8 cellular contexts compared by ENCODE assay signal in genomic region chr15:89912674-89913396, GRCh38. TPM values are rescaled to one million over a fixed set of nuclear protein-coding genes. Genes with fewer than 3 reads are reported as not detected.
DNase-seq lines count a peak whose midpoint lies in the region; ATAC-seq and TF ChIP-seq lines count a peak whose summit lies in the region.

Gene ARPIN, minus strand, starts transcription at chr15:89912952. Its CDS starts 117 bp downstream, at chr15:89912835.

- H3K9me3 ChIP-seq in mesodermal cell (ENCODE audit: control insufficient read depth, low read length): no peaks in the 10 kb centered on the region
- no peaks in the 10 kb centered on the region for H3K9me3 ChIP-seq in thyroid gland

- WGBS in mesodermal cell (ENCODE audit: insufficient coverage in 2 of 2), 2 experiments: 9 to 10% methylated on average over 35 to 50 of the region's 57 CpGs
- WGBS in thyroid gland, 2 donors: 18 to 58% methylated on average over 8 to 23 of the region's 57 CpGs

- ATAC-seq in SK-N-SH treated with all-trans-retinoic acid at 6 μM for 48 hours: peak; percentile 88
- ATAC-seq in HG03432 (IDR thresholded peaks at IDR 0.05; ENCODE audit: unreplicated experiment): no peak

- H3K27me3 Mint-ChIP-seq in activated CD4-positive, alpha-beta T cell treated with anti-CD3 and anti-CD28 coated beads, Interleukin-2, amount 10 ng/mL, durations not matched to agents 24 days and 14 days: peaks cover 49% of the 10 kb centered on the region

- intact Hi-C loops in activated CD4-positive, alpha-beta T cell treated with anti-CD3 and anti-CD28 coated beads, Interleukin-2, amount 10 ng/mL, durations not matched to agents 24 days and 14 days (cut with micrococcal nuclease): no loop called here
- intact Hi-C loops in thyroid gland (cut with DNase I): loop anchor here (10.0 kb wide), 1 partner anchor 62 kb away; no protein-coding TSS in a partner anchor

- no peak within 1 kb of the TSS for H3K27ac Mint-ChIP-seq in activated CD4-positive, alpha-beta T cell treated with anti-CD3 and anti-CD28 coated beads, Interleukin-2, amount 10 ng/mL, durations not matched to agents 24 days and 14 days

- no peak for DNase-seq in activated CD4-positive, alpha-beta T cell treated with anti-CD3 and anti-CD28 coated beads, Interleukin-2, amount 10 ng/mL, durations not matched to agents 24 days and 14 days
- DNase-seq in activated CD4-positive, alpha-beta T cell treated with anti-CD3 and anti-CD28 coated beads for 1 hour: no peak
- DNase-seq in epithelial cell of proximal tubule (ENCODE audit: low read depth) (no peak), thyroid gland (peak; percentile 46 to 61), NK-92 (lab: John Stamatoyannopoulos, UW; ENCODE audit: unreplicated experiment) (no peak)

- no peak for TF ChIP-seq POLR2A in thyroid gland (IDR thresholded peaks at IDR 0.05)

- no peaks in the 10 kb centered on the region for H3K4me1 Mint-ChIP-seq in activated CD4-positive, alpha-beta T cell treated with anti-CD3 and anti-CD28 coated beads, Interleukin-2, amount 10 ng/mL, durations not matched to agents 24 days and 14 days

- H3K4me1 ChIP-seq in mesodermal cell (ENCODE audit: control insufficient read depth, insufficient read depth, low read length, poor library complexity, severe bottlenecking) (peaks cover 7% of the 10 kb centered on the region), thyroid gland (peaks cover 4 to 27% of the 10 kb centered on the region in 2 donors)

- H3K36me3 ChIP-seq in mesodermal cell (ENCODE audit: control insufficient read depth, insufficient read depth, low read length): no peaks in the 10 kb centered on the region
- H3K36me3 ChIP-seq in thyroid gland: peaks cover 0 to 3% of the 10 kb centered on the region in 2 donors

- peak within 1 kb of the TSS; percentile 23 for H3K4me3 Mint-ChIP-seq in activated CD4-positive, alpha-beta T cell treated with anti-CD3 and anti-CD28 coated beads, Interleukin-2, amount 10 ng/mL, durations not matched to agents 24 days and 14 days

- TF ChIP-seq CTCF in epithelial cell of proximal tubule (conservative IDR thresholded peaks at IDR 0.05; ENCODE audit: low read depth, low read length): no peak
- TF ChIP-seq CTCF in thyroid gland (IDR thresholded peaks at IDR 0.05): no peak

- no peaks in the 10 kb centered on the region for H3K27me3 ChIP-seq in thyroid gland

- H3K9me3 Mint-ChIP-seq in activated CD4-positive, alpha-beta T cell treated with anti-CD3 and anti-CD28 coated beads, Interleukin-2, amount 10 ng/mL, durations not matched to agents 24 days and 14 days: no peaks in the 10 kb centered on the region

- peak within 1 kb of the TSS; percentile 8 for H3K27ac ChIP-seq in mesodermal cell (ENCODE audit: low read depth, low read length, severe bottlenecking)
- peak within 1 kb of the TSS; percentile 37 to 78 (median 44) for H3K27ac ChIP-seq in thyroid gland

- no peaks in the 10 kb centered on the region for H3K36me3 Mint-ChIP-seq in activated CD4-positive, alpha-beta T cell treated with anti-CD3 and anti-CD28 coated beads, Interleukin-2, amount 10 ng/mL, durations not matched to agents 24 days and 14 days (ENCODE audit: low read depth)

- H3K4me3 ChIP-seq in epithelial cell of proximal tubule (ENCODE audit: low read depth, low read length): peak within 1 kb of the TSS; percentile 74
- H3K4me3 ChIP-seq in mesodermal cell (ENCODE audit: extremely low read depth, insufficient read depth, low read length, poor library complexity, severe bottlenecking): peak within 1 kb of the TSS; percentile 52
- H3K4me3 ChIP-seq in thyroid gland (replicated peaks in 1 of 3): peak within 1 kb of the TSS; percentile 69 to 95 (median 80)

TF ChIP-seq in SK-N-SH treated with all-trans-retinoic acid at 6 μM for 48 hours, 23 proteins besides CTCF, POLR2A, EP300 and RAD21:
- TF ChIP-seq ZNF70 (CRISPR knock-in tag; IDR thresholded peaks at IDR 0.05) (peak; percentile 54; the same call in 1 of the 2 replicates), SNAI2 (CRISPR knock-in tag; IDR thresholded peaks at IDR 0.05) (no peak)

RNA-seq across cellular contexts. Expression of gene ARPIN, which starts in this region (rescaled TPM):
- not detected in 2 replicates for total RNA-seq in activated CD4-positive, alpha-beta T cell treated with anti-CD3 and anti-CD28 coated beads, Interleukin-2, amount 10 ng/mL, durations not matched to agents 24 days and 14 days
- 9.1 and 10.4 TPM in 2 replicates for total RNA-seq in epithelial cell of proximal tubule
- polyA plus RNA-seq in mesodermal cell (2013, experiment 1 of 2): 7.6 TPM
- 6.3 TPM for polyA plus RNA-seq in mesodermal cell (2013, experiment 2 of 2)
- 10 to 100 TPM; 21.4 to 26.5 (median 24.1) TPM for total RNA-seq in thyroid gland

Comparison
In these comparisons a context has a peak if more than half of its experiments do, and no peak if none do; other contexts are left out.
1. DNase-seq: peak in thyroid gland (2 of 2); none in activated CD4-positive, alpha-beta T cell treated with anti-CD3 and anti-CD28 coated beads, Interleukin-2, amount 10 ng/mL, durations not matched to agents 24 days and 14 days (single experiment), activated CD4-positive, alpha-beta T cell treated with anti-CD3 and anti-CD28 coated beads for 1 hour (single experiment), epithelial cell of proximal tubule (single experiment) and NK-92 (single experiment).
2. Peak in every context shown above with its lines, with median percentiles within 50 percentile points of each other: H3K4me3 ChIP-seq.